Comparison of ENCODE assay signal across 20 cellular contexts in genomic region chr12:59637657-59638150, GRCh38. TPM values are rescaled to one million over a fixed set of nuclear protein-coding genes. Genes with fewer than 3 reads are reported as not detected.
A peak's percentile ranks its signal among the peaks of the same experiment; 100 is the strongest.
DNase-seq lines count a peak whose midpoint lies in the region; ATAC-seq, FAIRE-seq and TF ChIP-seq lines count a peak whose summit lies in the region.
"Had no signal": no experiment of that assay in that cellular context is flagged by ENCODE, and none has a peak within 500 bp of the region (broad histone marks: within the 10 kb centered on the region; RNA-seq: fewer than 3 reads in every experiment).

No MANE protein-coding gene starts in this region.

- DNase-seq in NCI-H82 (lab: John Stamatoyannopoulos, UW): peak; percentile 53
- no peak for DNase-seq in NCI-H82 treated with DMSO at 0.1 percent for 48 hours (lab: John Stamatoyannopoulos, UW; ENCODE audit: unreplicated experiment)
- no peak for DNase-seq in GM12878 (ENCODE audit: low read depth, low spot score)
- DNase-seq in natural killer cell treated with Interleukin-12 subunit alpha and Interleukin-12 subunit beta and Interleukin-15 and Interleukin-18, amount 100 ng/mL, for 72 hours (ENCODE audit: low spot score): no peak
- DNase-seq in smooth muscle cell (lab: John Stamatoyannopoulos, UW; ENCODE audit: unreplicated experiment): no peak
- no peak for DNase-seq in aorta
- no peak for DNase-seq in MCF 10A (ENCODE audit: unreplicated experiment)
- DNase-seq: activated CD4-positive, CD25-positive, alpha-beta regulatory T cell; activated gamma-delta T cell; foreskin melanocyte; left colon; NCI-H2029 treated with DMSO at 0.1 percent for 48 hours; NCI-H510A; SHP77 treated with DMSO at 0.1 percent for 48 hours; stimulated activated CD4-positive, alpha-beta T cell treated with anti-CD3 and anti-CD28 coated beads, Interleukin-12 subunit alpha, Interleukin-12 subunit beta, amount 100 ng/mL, for 4 hours; T-helper 1 cell had no signal

- H3K9me3 Mint-ChIP-seq in natural killer cell treated with Interleukin-12 subunit alpha and Interleukin-12 subunit beta and Interleukin-15 and Interleukin-18, amount 100 ng/mL, for 72 hours: peaks cover 3% of the 10 kb centered on the region
- H3K9me3 Mint-ChIP-seq in MCF 10A (ENCODE audit: unreplicated experiment): no peaks in the 10 kb centered on the region

- no peaks in the 10 kb centered on the region; the same call in 1 of the 2 replicates for H3K79me2 ChIP-seq in GM12878 (ENCODE audit: control insufficient read depth, insufficient read depth, low read length)
- H3K79me2 ChIP-seq in smooth muscle cell (ENCODE audit: low read depth): no peaks in the 10 kb centered on the region

- SMC1A ChIA-PET in GM12878 (lab: Charles Lee; ENCODE audit: uncharacterized antibody, unreplicated experiment): interaction anchor here (1.6 to 1.8 kb wide), 2 partner anchors 10 to 40 kb away, joined by 5 read pairs; no protein-coding TSS in a partner anchor

- H3K4me1 ChIP-seq in GM12878 (ENCODE audit: control insufficient read depth, insufficient read depth, low read length) (peaks cover 5% of the 10 kb centered on the region; the same call in 1 of the 2 replicates), smooth muscle cell (ENCODE audit: low read depth) (peaks cover 5% of the 10 kb centered on the region), aorta (ENCODE audit: control insufficient read depth in 1 of 2, insufficient read depth in 2 of 2, low read length in 2 of 2) (peaks cover 2 to 4% of the 10 kb centered on the region in 2 donors)

- TF ChIP-seq CTCF in GM12878 (IDR thresholded peaks at IDR 0.05 in 2 of 3, conservative IDR thresholded peaks at IDR 0.05 in 1 of 3; ENCODE audit: control insufficient read depth in 2 of 3, extremely low read depth in 1 of 3, insufficient read depth in 1 of 3, low read depth in 3 of 3, low read length in 3 of 3): no peak
- TF ChIP-seq CTCF in smooth muscle cell (IDR thresholded peaks at IDR 0.05; ENCODE audit: borderline replicate concordance, insufficient read depth, poor library complexity, severe bottlenecking): no peak
- no peak for TF ChIP-seq CTCF in MCF 10A (IDR thresholded peaks at IDR 0.05; ENCODE audit: unreplicated experiment)

- H3K36me3 Mint-ChIP-seq in natural killer cell treated with Interleukin-12 subunit alpha and Interleukin-12 subunit beta and Interleukin-15 and Interleukin-18, amount 100 ng/mL, for 72 hours: peaks cover 6% of the 10 kb centered on the region
- H3K36me3 Mint-ChIP-seq in MCF 10A (ENCODE audit: insufficient read depth, unreplicated experiment): no peaks in the 10 kb centered on the region

- no peak for TF ChIP-seq EP300 in GM12878 (IDR thresholded peaks at IDR 0.05; ENCODE audit: borderline replicate concordance in 1 of 2, control insufficient read depth in 1 of 2, low read depth in 2 of 2, low read length in 2 of 2)

- no peak for TF ChIP-seq POLR2A in GM12878 (IDR thresholded peaks at IDR 0.05; ENCODE audit: low read depth, low read length)

- RAD21 ChIA-PET in GM12878 (lab: Charles Lee; ENCODE audit: unreplicated experiment): no interaction called here

- intact Hi-C loops in GM12878 (cut with micrococcal nuclease; ENCODE audit: unreplicated experiment) (no loop called here), aorta (cut with DNase I) (loop anchor here in 1 of 2 donors (5.0 kb wide), 1 partner anchor 35 kb away; no protein-coding TSS in a partner anchor), MCF 10A (cut with micrococcal nuclease) (no loop called here)

- no peak overlapping the region for H3K9ac ChIP-seq in GM12878 (ENCODE audit: control insufficient read depth, insufficient read depth, low read length)
- no peak overlapping the region for H3K9ac ChIP-seq in smooth muscle cell (ENCODE audit: low read depth)
- H3K9ac ChIP-seq: BLaER1 treated with 17β-estradiol and CSF1 and Interleukin-3, amounts not matched to agents 10 nM and 100 nM had no signal

- TF ChIP-seq RAD21 in GM12878 (IDR thresholded peaks at IDR 0.05; ENCODE audit: insufficient read depth, low read depth, low read length): no peak

- ATAC-seq in GM21447 (IDR thresholded peaks at IDR 0.05; ENCODE audit: unreplicated experiment) (peak; percentile 22), GM12878 (no peak), aorta (ENCODE audit: low FRiP score) (no peak)
- no peak for ATAC-seq in natural killer cell treated with Interleukin-12 subunit alpha and Interleukin-12 subunit beta and Interleukin-15 and Interleukin-18, amount 100 ng/mL, for 72 hours
- ATAC-seq: left colon had no signal

- BruUV-seq in GM12878 (replicated peaks; lab: Mats Ljungman, UMichigan) (no TSS peak), MCF 10A (replicated peaks; lab: Mats Ljungman, UMichigan) (no TSS peak)

- peak overlapping the region; percentile 81 to 86 for H3K27ac Mint-ChIP-seq in natural killer cell treated with Interleukin-12 subunit alpha and Interleukin-12 subunit beta and Interleukin-15 and Interleukin-18, amount 100 ng/mL, for 72 hours
- no peak overlapping the region for H3K27ac Mint-ChIP-seq in MCF 10A (ENCODE audit: low read depth, unreplicated experiment)
- H3K27ac Mint-ChIP-seq: IgD-negative memory B cell had no signal

- no peaks in the 10 kb centered on the region for H3K27me3 Mint-ChIP-seq in natural killer cell treated with Interleukin-12 subunit alpha and Interleukin-12 subunit beta and Interleukin-15 and Interleukin-18, amount 100 ng/mL, for 72 hours
- no peaks in the 10 kb centered on the region for H3K27me3 Mint-ChIP-seq in MCF 10A (ENCODE audit: insufficient read depth, unreplicated experiment)
- H3K27me3 Mint-ChIP-seq: IgD-negative memory B cell had no signal

- H3K27ac ChIP-seq in GM12878 (ENCODE audit: control insufficient read depth, insufficient read depth) (no peak overlapping the region; the same call in 1 of the 2 replicates), smooth muscle cell (ENCODE audit: low read depth) (no peak overlapping the region), aorta (ENCODE audit: low read depth in 1 of 2, low read length in 2 of 2) (no peak overlapping the region)
- H3K27ac ChIP-seq: BLaER1 treated with 17β-estradiol and CSF1 and Interleukin-3, amounts not matched to agents 10 nM and 100 nM had no signal

- no peaks in the 10 kb centered on the region for H3K27me3 ChIP-seq in GM12878 (replicated peaks in 1 of 2; ENCODE audit: control insufficient read depth in 2 of 2, insufficient read depth in 2 of 2, low read length in 1 of 2)
- no peaks in the 10 kb centered on the region for H3K27me3 ChIP-seq in smooth muscle cell (ENCODE audit: low read depth)
- no peaks in the 10 kb centered on the region for H3K27me3 ChIP-seq in aorta (ENCODE audit: control insufficient read depth in 1 of 2, insufficient read depth in 2 of 2, low read length in 1 of 2)
- H3K27me3 ChIP-seq: BLaER1 treated with 17β-estradiol and CSF1 and Interleukin-3, amounts not matched to agents 10 nM and 100 nM had no signal

- H3K4me3 ChIP-seq in GM12878: no peak overlapping the region
- no peak overlapping the region for H3K4me3 ChIP-seq in smooth muscle cell
- H3K4me3 ChIP-seq in aorta (ENCODE audit: low read length in 2 of 2): no peak overlapping the region
- H3K4me3 ChIP-seq: BLaER1 treated with 17β-estradiol and CSF1 and Interleukin-3, amounts not matched to agents 10 nM and 100 nM had no signal

- WGBS in GM12878 (ENCODE audit: insufficient coverage, insufficient replicate concordance, low lambda C conversion rate, missing lambda C conversion rate): 27% methylated on average over 3 of the region's 3 CpGs
- WGBS in smooth muscle cell (ENCODE audit: low lambda C conversion rate): 87% methylated on average over 3 of the region's 3 CpGs
- 85 to 92% methylated on average over 3 of the region's 3 CpGs for WGBS in aorta, 2 donors

- H3K36me3 ChIP-seq in GM12878 (ENCODE audit: control insufficient read depth in 2 of 2, insufficient read depth in 2 of 2, low read length in 1 of 2) (no peaks in the 10 kb centered on the region), smooth muscle cell (ENCODE audit: low read depth) (no peaks in the 10 kb centered on the region), aorta (ENCODE audit: control insufficient read depth in 1 of 2, insufficient read depth in 2 of 2, low read length in 1 of 2) (no peaks in the 10 kb centered on the region)

- no peak for FAIRE-seq in GM12878 (lab: Jason Lieb, UNC)
- FAIRE-seq: endometrium had no signal

- peaks cover 2% of the 10 kb centered on the region; the same call in 2 of the 3 replicates for H3K9me3 ChIP-seq in GM12878 (replicated peaks; ENCODE audit: control insufficient read depth, insufficient read depth, low read length)
- no peaks in the 10 kb centered on the region for H3K9me3 ChIP-seq in smooth muscle cell (replicated peaks; ENCODE audit: low read depth)
- no peaks in the 10 kb centered on the region for H3K9me3 ChIP-seq in aorta (ENCODE audit: control insufficient read depth, low read length)

- CTCF ChIA-PET in GM12878 (lab: Yijun Ruan, JAX) (no interaction called here), MCF 10A (lab: Yijun Ruan, JAX) (interaction anchor here (0.9 to 1.9 kb wide), 3 partner anchors 9 to 28 kb away, joined by 3 to 5 read pairs (median 5); no protein-coding TSS in a partner anchor)

- peak overlapping the region; percentile 70 for H3K4me3 Mint-ChIP-seq in natural killer cell treated with Interleukin-12 subunit alpha and Interleukin-12 subunit beta and Interleukin-15 and Interleukin-18, amount 100 ng/mL, for 72 hours
- H3K4me3 Mint-ChIP-seq in MCF 10A (ENCODE audit: unreplicated experiment): no peak overlapping the region

- H3F3A ChIP-seq in smooth muscle cell (ENCODE audit: low read depth): no peaks in the 10 kb centered on the region

- peaks cover 32 to 42% of the 10 kb centered on the region in 2 donors for H3K4me1 Mint-ChIP-seq in natural killer cell treated with Interleukin-12 subunit alpha and Interleukin-12 subunit beta and Interleukin-15 and Interleukin-18, amount 100 ng/mL, for 72 hours (ENCODE audit: low read depth in 2 of 2)
- H3K4me1 Mint-ChIP-seq in MCF 10A (ENCODE audit: insufficient read depth, unreplicated experiment): peaks cover 3% of the 10 kb centered on the region

- in situ Hi-C loops in GM12878 (cut with MboI): no loop called here

- H4K20me1 ChIP-seq in GM12878 (ENCODE audit: control insufficient read depth, insufficient read depth) (no peaks in the 10 kb centered on the region), smooth muscle cell (ENCODE audit: low read depth) (no peaks in the 10 kb centered on the region)

- POLR2A ChIA-PET in GM12878 (lab: Charles Lee) (no interaction called here), MCF 10A (lab: Yijun Ruan, JAX) (interaction anchor here (1.7 kb wide), 1 partner anchor 12 kb away, joined by 4 read pairs; no protein-coding TSS in a partner anchor)

- peak overlapping the region; percentile 1; the same call in 1 of the 2 replicates for H2AFZ ChIP-seq in GM12878 (ENCODE audit: control insufficient read depth, low read depth, low read length)
- no peak overlapping the region for H2AFZ ChIP-seq in smooth muscle cell (ENCODE audit: low read depth)

- H3K4me2 ChIP-seq in GM12878 (ENCODE audit: control insufficient read depth, insufficient read depth) (0 out of 2 replicates have a peak overlapping the region, but pooled peaks have one; percentile 1), smooth muscle cell (no peak overlapping the region)

RNA-seq across cellular contexts. Expression of gene SLC16A7, which starts 41.9 kb away (rescaled TPM):
- total RNA-seq in GM12878 (2013; cell fraction: nucleolus; rRNA removed): 27.9 and 41.1 TPM in 2 replicates
- total RNA-seq in GM12878 (2014; rRNA removed): 11.0 and 11.1 TPM in 2 replicates
- total RNA-seq in GM12878 (2014; rRNA removed; fragmentation: Illumina TruSeq; extraction: Trizol): 11.9 and 12.9 TPM in 2 replicates
- total RNA-seq in GM12878 (2021): 10.6 and 12.5 TPM in 2 replicates
- polyA plus RNA-seq in GM12878 (2011; ENCODE audit: low read depth): 1.4 TPM
- polyA plus RNA-seq in GM12878 (2011; rRNA removed): 10.7 and 15.6 TPM in 2 replicates
- polyA plus RNA-seq in GM12878 (2011; cell fraction: cytosol; rRNA removed): 4.0 and 6.3 TPM in 2 replicates
- 8.6 TPM in 2 replicates for polyA plus RNA-seq in GM12878 (2011; cell fraction: nucleus; rRNA removed)
- polyA plus RNA-seq in GM12878 (2012): 2.8 and 2.9 TPM in 2 replicates
- polyA plus RNA-seq in GM12878 (2014; fragmentation: Illumina TruSeq; extraction: Trizol): 5.1 and 6.5 TPM in 2 replicates
- 1 to 10 TPM; 1.5 to 4.2 TPM for polyA plus RNA-seq in GM12878 (2014; fragmentation: Nextera tagmentation; extraction: Ambion mirVana)
- 4.7 and 5.3 TPM in 2 replicates for polyA plus RNA-seq in GM12878 (2014; rRNA removed)
- 1 to 10 TPM; 5.2 to 6.8 TPM for polyA plus RNA-seq in GM12878 (2016; fragmentation: Nextera tagmentation; extraction: Ambion mirVana)
- polyA minus RNA-seq in GM12878 (2011; rRNA and poly(A)+ RNA removed): 27.7 and 35.1 TPM in 2 replicates
- polyA minus RNA-seq in GM12878 (2011; cell fraction: cytosol; rRNA and poly(A)+ RNA removed): 9.2 and 12.3 TPM in 2 replicates
- polyA minus RNA-seq in GM12878 (2011; cell fraction: nucleus; rRNA and poly(A)+ RNA removed): 36.3 and 47.2 TPM in 2 replicates
- 10 to 100 TPM; 24.2 to 26.1 TPM for total RNA-seq in natural killer cell treated with Interleukin-12 subunit alpha and Interleukin-12 subunit beta and Interleukin-15 and Interleukin-18, amount 100 ng/mL, for 72 hours
- total RNA-seq in smooth muscle cell: 7.7 and 13.8 TPM in 2 replicates
- 1.6 and 1.8 TPM in 2 replicates for polyA plus RNA-seq in smooth muscle cell
- 10 to 100 TPM; 46.7 to 60.2 TPM for total RNA-seq in aorta
- polyA plus RNA-seq in aorta: 1 to 10 TPM in 1 of 2 donors, under 1 TPM in 1; 0.88 to 4.5 TPM
- 28.4 and 32.6 TPM in 2 replicates for total RNA-seq in MCF 10A (2022)
